Comparison of ENCODE assay signal across 8 cellular contexts in the genomic region with DNA sequence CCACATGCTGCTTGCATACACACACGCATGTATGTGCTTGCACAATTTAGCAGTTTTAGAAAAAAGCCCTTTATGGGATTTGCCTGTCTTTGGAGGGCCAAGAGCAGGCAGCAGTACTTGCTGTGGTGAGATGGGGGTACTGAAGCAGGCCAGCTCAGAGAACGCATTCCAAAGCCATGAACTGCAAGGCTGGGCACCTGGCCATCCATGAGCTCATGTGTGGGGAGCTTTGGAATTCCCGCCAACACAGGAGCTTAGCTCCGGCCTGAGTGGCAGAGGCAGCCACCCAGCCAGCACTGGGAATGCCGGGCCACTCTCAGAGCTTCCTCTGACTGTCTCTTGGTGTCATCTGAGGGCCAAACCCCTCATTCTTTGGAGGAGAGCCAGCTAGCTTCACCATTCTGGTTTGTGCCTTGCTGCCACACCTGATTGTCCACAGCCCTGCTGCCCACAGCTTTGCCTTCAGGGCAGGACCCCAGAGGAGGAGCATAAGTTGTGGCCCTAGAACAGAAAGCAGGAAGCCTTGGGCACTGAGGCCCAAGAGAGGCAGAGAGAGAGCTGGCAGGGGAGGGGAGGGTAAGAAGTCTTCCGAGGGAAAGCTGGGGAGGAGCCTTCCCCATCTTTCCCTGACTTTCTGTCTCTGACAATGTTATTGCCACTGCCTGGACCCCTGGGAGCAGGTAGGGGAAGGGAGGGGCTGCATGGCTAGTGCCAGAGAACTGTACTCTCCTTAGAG.
DNase-seq lines count a peak whose midpoint lies in the region; ATAC-seq and TF ChIP-seq lines count a peak whose summit lies in the region.

No MANE protein-coding gene starts in this region.

- peak overlapping the region; percentile 35 to 58 for H3K9ac ChIP-seq in stomach smooth muscle (ENCODE audit: low read length in 2 of 2)

- peaks cover 23 to 34% of the 10 kb centered on the region in 2 donors for H3K27me3 ChIP-seq in stomach smooth muscle (ENCODE audit: control insufficient read depth in 1 of 2, insufficient read depth in 2 of 2, low read length in 2 of 2)

- no peaks in the 10 kb centered on the region for H3K9me3 ChIP-seq in stomach smooth muscle (ENCODE audit: control insufficient read depth in 2 of 2, low read length in 2 of 2)

- ATAC-seq in GM19452 (IDR thresholded peaks at IDR 0.05; ENCODE audit: unreplicated experiment) = no peak
- ATAC-seq in GM21423 (IDR thresholded peaks at IDR 0.05; ENCODE audit: unreplicated experiment) = no peak
- no peak for ATAC-seq in GM21723 (IDR thresholded peaks at IDR 0.05; ENCODE audit: unreplicated experiment)

- H3K27ac ChIP-seq in stomach smooth muscle (ENCODE audit: low read length) = peak overlapping the region; percentile 49

- peaks cover 25% of the 10 kb centered on the region for H3K4me1 ChIP-seq in stomach smooth muscle (ENCODE audit: control insufficient read depth, insufficient read depth, low read length)

- in situ Hi-C loops in astrocyte of the spinal cord (cut with HindIII; ENCODE audit: low sequenced_read_pairs) = no loop called here

- TF ChIP-seq CTCF in astrocyte of the spinal cord (IDR thresholded peaks at IDR 0.05; ENCODE audit: low read depth, low read length) = peak; percentile 33

- peak; percentile 94 for DNase-seq in HPDE6-E6E7 (ENCODE audit: extremely low spot score)
- DNase-seq in astrocyte of the spinal cord (ENCODE audit: low read depth, low spot score) = peak; percentile 97
- peak; percentile 55 for DNase-seq in inferior parietal cortex (ENCODE audit: extremely low spot score)
- DNase-seq in activated naive CD4-positive, alpha-beta T cell treated with Interleukin-2 at 50 U/mL for 16 hours = no peak

- H3K4me3 ChIP-seq in astrocyte of the spinal cord (ENCODE audit: low read depth, low read length) (no peak overlapping the region), stomach smooth muscle (ENCODE audit: low read length in 2 of 2) (peak overlapping the region in 1 of 2 donors; percentile 35)

- no peaks in the 10 kb centered on the region for H3K36me3 ChIP-seq in stomach smooth muscle (ENCODE audit: control insufficient read depth in 2 of 2, insufficient read depth in 2 of 2, low read length in 2 of 2)
